In genomic region chr2:201936817-201937216, GRCh38 we compare ENCODE assay signal across 1 cellular context.
TF ChIP-seq lines count a peak whose summit lies in the region.

No MANE protein-coding gene starts in this region.

TF ChIP-seq in HepG2, 621 proteins besides CTCF, POLR2A, EP300 and RAD21 (continued from another document and continues in another):
- TF ChIP-seq ZNF674 (CRISPR knock-in tag; IDR thresholded peaks at IDR 0.05; ENCODE audit: low read depth) (no peak), ARNT2 (CRISPR knock-in tag; IDR thresholded peaks at IDR 0.05; ENCODE audit: low read depth) (no peak), ZNF44 (CRISPR knock-in tag; IDR thresholded peaks at IDR 0.05) (no peak), ZNF598 (CRISPR knock-in tag; IDR thresholded peaks at IDR 0.05; ENCODE audit: borderline replicate concordance) (no peak), ZNF205 (CRISPR knock-in tag; IDR thresholded peaks at IDR 0.05) (no peak), FOSL1 (CRISPR knock-in tag; IDR thresholded peaks at IDR 0.05; ENCODE audit: borderline replicate concordance) (no peak), SAP130 (CRISPR knock-in tag; IDR thresholded peaks at IDR 0.05; ENCODE audit: low read depth) (no peak), ZNF274 (CRISPR knock-in tag; IDR thresholded peaks at IDR 0.05) (no peak), SMAD9 (CRISPR knock-in tag; IDR thresholded peaks at IDR 0.05) (no peak), HNRNPUL1 (IDR thresholded peaks at IDR 0.05; ENCODE audit: low read depth, low read length) (peak; percentile 40; the same call in 1 of the 2 replicates), ELK4 (CRISPR knock-in tag; IDR thresholded peaks at IDR 0.05; ENCODE audit: borderline replicate concordance) (no peak), CHCHD3 (CRISPR knock-in tag; IDR thresholded peaks at IDR 0.05) (no peak), PHF8 (CRISPR knock-in tag; IDR thresholded peaks at IDR 0.05) (peak; percentile 19; the same call in 1 of the 2 replicates), ZNF276 (CRISPR knock-in tag; IDR thresholded peaks at IDR 0.05; ENCODE audit: low read depth) (no peak), ZNF572 (CRISPR knock-in tag; IDR thresholded peaks at IDR 0.05) (no peak), KMT2B (CRISPR knock-in tag; IDR thresholded peaks at IDR 0.05) (no peak), NBN (conservative IDR thresholded peaks at IDR 0.05) (no peak), ZNF496 (CRISPR knock-in tag; IDR thresholded peaks at IDR 0.05; ENCODE audit: insufficient replicate concordance) (no peak), ZNF143 (CRISPR knock-in tag; IDR thresholded peaks at IDR 0.05) (no peak), RBM39 (IDR thresholded peaks at IDR 0.05; ENCODE audit: low read depth, low read length, poor library complexity, severe bottlenecking) (no peak), JDP2 (CRISPR knock-in tag; IDR thresholded peaks at IDR 0.05; ENCODE audit: borderline replicate concordance) (no peak), MTA1 (CRISPR knock-in tag; IDR thresholded peaks at IDR 0.05; ENCODE audit: borderline replicate concordance) (no peak), NRL (CRISPR knock-in tag; IDR thresholded peaks at IDR 0.05; ENCODE audit: borderline replicate concordance) (no peak), ZNF784 (CRISPR knock-in tag; IDR thresholded peaks at IDR 0.05; ENCODE audit: borderline replicate concordance) (no peak), NFIC (IDR thresholded peaks at IDR 0.05; ENCODE audit: low read length) (no peak), LRRFIP1 (CRISPR knock-in tag; conservative IDR thresholded peaks at IDR 0.05) (no peak), ZBTB39 (CRISPR knock-in tag; IDR thresholded peaks at IDR 0.05) (peak; percentile 76; the same call in 1 of the 2 replicates), ZNF839 (CRISPR knock-in tag; IDR thresholded peaks at IDR 0.05; ENCODE audit: borderline replicate concordance) (no peak), CEBPB (IDR thresholded peaks at IDR 0.05; ENCODE audit: borderline replicate concordance, low read depth, low read length) (peak; percentile 40; the same call in 1 of the 2 replicates), NR3C1 (CRISPR knock-in tag; IDR thresholded peaks at IDR 0.05) (no peak), PHB2 (IDR thresholded peaks at IDR 0.05; ENCODE audit: partially characterized antibody) (no peak), TRIM22 (IDR thresholded peaks at IDR 0.05) (no peak), ZBTB21 (CRISPR knock-in tag; IDR thresholded peaks at IDR 0.05) (no peak), ISL2 (CRISPR knock-in tag; IDR thresholded peaks at IDR 0.05) (no peak), ZNF101 (CRISPR knock-in tag; IDR thresholded peaks at IDR 0.05; ENCODE audit: borderline replicate concordance, low read depth) (no peak), ZFAT (CRISPR knock-in tag; conservative IDR thresholded peaks at IDR 0.05) (no peak)
- TF ChIP-seq, protein P1, sequence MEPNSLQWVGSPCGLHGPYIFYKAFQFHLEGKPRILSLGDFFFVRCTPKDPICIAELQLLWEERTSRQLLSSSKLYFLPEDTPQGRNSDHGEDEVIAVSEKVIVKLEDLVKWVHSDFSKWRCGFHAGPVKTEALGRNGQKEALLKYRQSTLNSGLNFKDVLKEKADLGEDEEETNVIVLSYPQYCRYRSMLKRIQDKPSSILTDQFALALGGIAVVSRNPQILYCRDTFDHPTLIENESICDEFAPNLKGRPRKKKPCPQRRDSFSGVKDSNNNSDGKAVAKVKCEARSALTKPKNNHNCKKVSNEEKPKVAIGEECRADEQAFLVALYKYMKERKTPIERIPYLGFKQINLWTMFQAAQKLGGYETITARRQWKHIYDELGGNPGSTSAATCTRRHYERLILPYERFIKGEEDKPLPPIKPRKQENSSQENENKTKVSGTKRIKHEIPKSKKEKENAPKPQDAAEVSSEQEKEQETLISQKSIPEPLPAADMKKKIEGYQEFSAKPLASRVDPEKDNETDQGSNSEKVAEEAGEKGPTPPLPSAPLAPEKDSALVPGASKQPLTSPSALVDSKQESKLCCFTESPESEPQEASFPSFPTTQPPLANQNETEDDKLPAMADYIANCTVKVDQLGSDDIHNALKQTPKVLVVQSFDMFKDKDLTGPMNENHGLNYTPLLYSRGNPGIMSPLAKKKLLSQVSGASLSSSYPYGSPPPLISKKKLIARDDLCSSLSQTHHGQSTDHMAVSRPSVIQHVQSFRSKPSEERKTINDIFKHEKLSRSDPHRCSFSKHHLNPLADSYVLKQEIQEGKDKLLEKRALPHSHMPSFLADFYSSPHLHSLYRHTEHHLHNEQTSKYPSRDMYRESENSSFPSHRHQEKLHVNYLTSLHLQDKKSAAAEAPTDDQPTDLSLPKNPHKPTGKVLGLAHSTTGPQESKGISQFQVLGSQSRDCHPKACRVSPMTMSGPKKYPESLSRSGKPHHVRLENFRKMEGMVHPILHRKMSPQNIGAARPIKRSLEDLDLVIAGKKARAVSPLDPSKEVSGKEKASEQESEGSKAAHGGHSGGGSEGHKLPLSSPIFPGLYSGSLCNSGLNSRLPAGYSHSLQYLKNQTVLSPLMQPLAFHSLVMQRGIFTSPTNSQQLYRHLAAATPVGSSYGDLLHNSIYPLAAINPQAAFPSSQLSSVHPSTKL (CRISPR knock-in tag; IDR thresholded peaks at IDR 0.05), result 0 out of 2 replicates have a peak, but pooled peaks have one; percentile 21
- TF ChIP-seq, protein P2, sequence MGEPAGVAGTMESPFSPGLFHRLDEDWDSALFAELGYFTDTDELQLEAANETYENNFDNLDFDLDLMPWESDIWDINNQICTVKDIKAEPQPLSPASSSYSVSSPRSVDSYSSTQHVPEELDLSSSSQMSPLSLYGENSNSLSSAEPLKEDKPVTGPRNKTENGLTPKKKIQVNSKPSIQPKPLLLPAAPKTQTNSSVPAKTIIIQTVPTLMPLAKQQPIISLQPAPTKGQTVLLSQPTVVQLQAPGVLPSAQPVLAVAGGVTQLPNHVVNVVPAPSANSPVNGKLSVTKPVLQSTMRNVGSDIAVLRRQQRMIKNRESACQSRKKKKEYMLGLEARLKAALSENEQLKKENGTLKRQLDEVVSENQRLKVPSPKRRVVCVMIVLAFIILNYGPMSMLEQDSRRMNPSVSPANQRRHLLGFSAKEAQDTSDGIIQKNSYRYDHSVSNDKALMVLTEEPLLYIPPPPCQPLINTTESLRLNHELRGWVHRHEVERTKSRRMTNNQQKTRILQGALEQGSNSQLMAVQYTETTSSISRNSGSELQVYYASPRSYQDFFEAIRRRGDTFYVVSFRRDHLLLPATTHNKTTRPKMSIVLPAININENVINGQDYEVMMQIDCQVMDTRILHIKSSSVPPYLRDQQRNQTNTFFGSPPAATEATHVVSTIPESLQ (CRISPR knock-in tag; conservative IDR thresholded peaks at IDR 0.05), result no peak
- TF ChIP-seq, protein P3, sequence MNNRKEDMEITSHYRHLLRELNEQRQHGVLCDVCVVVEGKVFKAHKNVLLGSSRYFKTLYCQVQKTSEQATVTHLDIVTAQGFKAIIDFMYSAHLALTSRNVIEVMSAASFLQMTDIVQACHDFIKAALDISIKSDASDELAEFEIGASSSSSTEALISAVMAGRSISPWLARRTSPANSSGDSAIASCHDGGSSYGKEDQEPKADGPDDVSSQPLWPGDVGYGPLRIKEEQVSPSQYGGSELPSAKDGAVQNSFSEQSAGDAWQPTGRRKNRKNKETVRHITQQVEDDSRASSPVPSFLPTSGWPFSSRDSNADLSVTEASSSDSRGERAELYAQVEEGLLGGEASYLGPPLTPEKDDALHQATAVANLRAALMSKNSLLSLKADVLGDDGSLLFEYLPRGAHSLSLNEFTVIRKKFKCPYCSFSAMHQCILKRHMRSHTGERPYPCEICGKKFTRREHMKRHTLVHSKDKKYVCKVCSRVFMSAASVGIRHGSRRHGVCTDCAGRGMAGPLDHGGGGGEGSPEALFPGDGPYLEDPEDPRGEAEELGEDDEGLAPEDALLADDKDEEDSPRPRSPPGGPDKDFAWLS (CRISPR knock-in tag; IDR thresholded peaks at IDR 0.05; ENCODE audit: borderline replicate concordance), result no peak
- TF ChIP-seq, protein P4, sequence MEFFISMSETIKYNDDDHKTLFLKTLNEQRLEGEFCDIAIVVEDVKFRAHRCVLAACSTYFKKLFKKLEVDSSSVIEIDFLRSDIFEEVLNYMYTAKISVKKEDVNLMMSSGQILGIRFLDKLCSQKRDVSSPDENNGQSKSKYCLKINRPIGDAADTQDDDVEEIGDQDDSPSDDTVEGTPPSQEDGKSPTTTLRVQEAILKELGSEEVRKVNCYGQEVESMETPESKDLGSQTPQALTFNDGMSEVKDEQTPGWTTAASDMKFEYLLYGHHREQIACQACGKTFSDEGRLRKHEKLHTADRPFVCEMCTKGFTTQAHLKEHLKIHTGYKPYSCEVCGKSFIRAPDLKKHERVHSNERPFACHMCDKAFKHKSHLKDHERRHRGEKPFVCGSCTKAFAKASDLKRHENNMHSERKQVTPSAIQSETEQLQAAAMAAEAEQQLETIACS (CRISPR knock-in tag; IDR thresholded peaks at IDR 0.05), result no peak
- TF ChIP-seq, protein P5, sequence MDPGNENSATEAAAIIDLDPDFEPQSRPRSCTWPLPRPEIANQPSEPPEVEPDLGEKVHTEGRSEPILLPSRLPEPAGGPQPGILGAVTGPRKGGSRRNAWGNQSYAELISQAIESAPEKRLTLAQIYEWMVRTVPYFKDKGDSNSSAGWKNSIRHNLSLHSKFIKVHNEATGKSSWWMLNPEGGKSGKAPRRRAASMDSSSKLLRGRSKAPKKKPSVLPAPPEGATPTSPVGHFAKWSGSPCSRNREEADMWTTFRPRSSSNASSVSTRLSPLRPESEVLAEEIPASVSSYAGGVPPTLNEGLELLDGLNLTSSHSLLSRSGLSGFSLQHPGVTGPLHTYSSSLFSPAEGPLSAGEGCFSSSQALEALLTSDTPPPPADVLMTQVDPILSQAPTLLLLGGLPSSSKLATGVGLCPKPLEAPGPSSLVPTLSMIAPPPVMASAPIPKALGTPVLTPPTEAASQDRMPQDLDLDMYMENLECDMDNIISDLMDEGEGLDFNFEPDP (CRISPR knock-in tag; conservative IDR thresholded peaks at IDR 0.05), result no peak
